ENCODE assay signal across 1 cellular context in the genomic region with DNA sequence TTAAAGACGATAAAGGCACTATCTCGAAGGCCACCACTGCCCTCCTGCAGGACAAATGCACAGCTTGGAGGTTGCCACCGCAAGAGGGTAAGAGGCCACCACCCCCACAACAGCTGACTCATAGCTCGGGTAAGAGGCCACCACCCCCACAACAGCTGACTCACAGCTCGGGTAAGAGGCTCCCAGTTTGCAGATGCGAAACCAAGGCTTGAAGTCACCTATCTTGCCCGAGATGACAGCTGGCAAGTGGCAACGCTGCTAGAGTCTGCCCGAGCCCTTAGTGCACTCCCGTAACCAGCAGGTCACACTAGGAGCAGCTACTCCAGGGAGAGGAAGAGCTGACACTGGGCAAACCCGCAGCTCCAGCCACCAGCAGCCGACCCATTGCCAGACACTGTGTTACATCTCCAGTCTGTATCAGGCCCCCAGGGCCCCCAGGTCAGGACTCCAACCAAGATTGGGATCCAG.
A peak's percentile ranks its signal among the peaks of the same experiment; 100 is the strongest.
TF ChIP-seq lines count a peak whose summit lies in the region.

No MANE protein-coding gene starts in this region.

TF ChIP-seq in K562, 482 proteins besides CTCF, POLR2A, EP300 and RAD21 (continued from another document and continues in another):
- TF ChIP-seq MGA (IDR thresholded peaks at IDR 0.05) (no peak), FOXA1 (IDR thresholded peaks at IDR 0.05; ENCODE audit: borderline replicate concordance) (no peak), SIX5 (IDR thresholded peaks at IDR 0.05; ENCODE audit: borderline replicate concordance in 1 of 2, insufficient read depth in 1 of 2, low read depth in 1 of 2, low read length in 2 of 2) (no peak), KLF16 (IDR thresholded peaks at IDR 0.05) (peak; percentile 64; the same call in 1 of the 2 replicates), ATF3 (IDR thresholded peaks at IDR 0.05) (peak; percentile 87), ATF3 (CRISPR knock-in tag; conservative IDR thresholded peaks at IDR 0.05) (no peak), FIP1L1 (IDR thresholded peaks at IDR 0.05; ENCODE audit: low read depth, low read length, poor library complexity, severe bottlenecking) (no peak), GATA2 (CRISPR knock-in tag; IDR thresholded peaks at IDR 0.05) (peak; percentile 12; the same call in 1 of the 2 replicates), E2F4 (CRISPR knock-in tag; IDR thresholded peaks at IDR 0.05; ENCODE audit: low read depth) (no peak), PTBP1 (IDR thresholded peaks at IDR 0.05; ENCODE audit: low read depth, low read length) (no peak), TAL1 (IDR thresholded peaks at IDR 0.05) (peak; percentile 14; the same call in 1 of the 2 replicates), PPARD (CRISPR knock-in tag; IDR thresholded peaks at IDR 0.05) (no peak), PHF21A (IDR thresholded peaks at IDR 0.05; ENCODE audit: borderline replicate concordance, low read depth) (no peak), CBX3 (IDR thresholded peaks at IDR 0.05; ENCODE audit: borderline replicate concordance in 1 of 2, low read length in 2 of 2) (no peak), ZBTB9 (CRISPR knock-in tag; IDR thresholded peaks at IDR 0.05) (no peak), CBFA2T2 (conservative IDR thresholded peaks at IDR 0.05) (peak; percentile 84), TEAD4 (IDR thresholded peaks at IDR 0.05; ENCODE audit: low read length) (peak; percentile 58), TEAD4 (CRISPR knock-in tag; IDR thresholded peaks at IDR 0.05; ENCODE audit: borderline replicate concordance) (no peak), ZNF184 (CRISPR knock-in tag; IDR thresholded peaks at IDR 0.05) (no peak), LARP7 (IDR thresholded peaks at IDR 0.05) (no peak), XRCC5 (IDR thresholded peaks at IDR 0.05; ENCODE audit: low read depth, low read length) (0 out of 2 replicates have a peak, but pooled peaks have one; percentile 34), RHOXF2B (CRISPR knock-in tag; conservative IDR thresholded peaks at IDR 0.05) (no peak), TGIF2 (CRISPR knock-in tag; IDR thresholded peaks at IDR 0.05) (no peak), ARID1B (IDR thresholded peaks at IDR 0.05) (peak; percentile 81)
- TF ChIP-seq, protein P1, sequence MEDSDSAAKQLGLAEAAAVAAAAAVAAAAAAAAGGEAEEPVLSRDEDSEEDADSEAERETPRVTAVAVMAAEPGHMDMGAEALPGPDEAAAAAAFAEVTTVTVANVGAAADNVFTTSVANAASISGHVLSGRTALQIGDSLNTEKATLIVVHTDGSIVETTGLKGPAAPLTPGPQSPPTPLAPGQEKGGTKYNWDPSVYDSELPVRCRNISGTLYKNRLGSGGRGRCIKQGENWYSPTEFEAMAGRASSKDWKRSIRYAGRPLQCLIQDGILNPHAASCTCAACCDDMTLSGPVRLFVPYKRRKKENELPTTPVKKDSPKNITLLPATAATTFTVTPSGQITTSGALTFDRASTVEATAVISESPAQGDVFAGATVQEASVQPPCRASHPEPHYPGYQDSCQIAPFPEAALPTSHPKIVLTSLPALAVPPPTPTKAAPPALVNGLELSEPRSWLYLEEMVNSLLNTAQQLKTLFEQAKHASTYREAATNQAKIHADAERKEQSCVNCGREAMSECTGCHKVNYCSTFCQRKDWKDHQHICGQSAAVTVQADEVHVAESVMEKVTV (CRISPR knock-in tag; IDR thresholded peaks at IDR 0.05): no peak
- TF ChIP-seq, protein P2, sequence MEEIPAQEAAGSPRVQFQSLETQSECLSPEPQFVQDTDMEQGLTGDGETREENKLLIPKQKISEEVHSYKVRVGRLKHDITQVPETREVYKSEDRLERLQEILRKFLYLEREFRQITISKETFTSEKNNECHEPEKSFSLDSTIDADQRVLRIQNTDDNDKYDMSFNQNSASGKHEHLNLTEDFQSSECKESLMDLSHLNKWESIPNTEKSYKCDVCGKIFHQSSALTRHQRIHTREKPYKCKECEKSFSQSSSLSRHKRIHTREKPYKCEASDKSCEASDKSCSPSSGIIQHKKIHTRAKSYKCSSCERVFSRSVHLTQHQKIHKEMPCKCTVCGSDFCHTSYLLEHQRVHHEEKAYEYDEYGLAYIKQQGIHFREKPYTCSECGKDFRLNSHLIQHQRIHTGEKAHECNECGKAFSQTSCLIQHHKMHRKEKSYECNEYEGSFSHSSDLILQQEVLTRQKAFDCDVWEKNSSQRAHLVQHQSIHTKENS (CRISPR knock-in tag; IDR thresholded peaks at IDR 0.05): no peak
- TF ChIP-seq, protein P3, sequence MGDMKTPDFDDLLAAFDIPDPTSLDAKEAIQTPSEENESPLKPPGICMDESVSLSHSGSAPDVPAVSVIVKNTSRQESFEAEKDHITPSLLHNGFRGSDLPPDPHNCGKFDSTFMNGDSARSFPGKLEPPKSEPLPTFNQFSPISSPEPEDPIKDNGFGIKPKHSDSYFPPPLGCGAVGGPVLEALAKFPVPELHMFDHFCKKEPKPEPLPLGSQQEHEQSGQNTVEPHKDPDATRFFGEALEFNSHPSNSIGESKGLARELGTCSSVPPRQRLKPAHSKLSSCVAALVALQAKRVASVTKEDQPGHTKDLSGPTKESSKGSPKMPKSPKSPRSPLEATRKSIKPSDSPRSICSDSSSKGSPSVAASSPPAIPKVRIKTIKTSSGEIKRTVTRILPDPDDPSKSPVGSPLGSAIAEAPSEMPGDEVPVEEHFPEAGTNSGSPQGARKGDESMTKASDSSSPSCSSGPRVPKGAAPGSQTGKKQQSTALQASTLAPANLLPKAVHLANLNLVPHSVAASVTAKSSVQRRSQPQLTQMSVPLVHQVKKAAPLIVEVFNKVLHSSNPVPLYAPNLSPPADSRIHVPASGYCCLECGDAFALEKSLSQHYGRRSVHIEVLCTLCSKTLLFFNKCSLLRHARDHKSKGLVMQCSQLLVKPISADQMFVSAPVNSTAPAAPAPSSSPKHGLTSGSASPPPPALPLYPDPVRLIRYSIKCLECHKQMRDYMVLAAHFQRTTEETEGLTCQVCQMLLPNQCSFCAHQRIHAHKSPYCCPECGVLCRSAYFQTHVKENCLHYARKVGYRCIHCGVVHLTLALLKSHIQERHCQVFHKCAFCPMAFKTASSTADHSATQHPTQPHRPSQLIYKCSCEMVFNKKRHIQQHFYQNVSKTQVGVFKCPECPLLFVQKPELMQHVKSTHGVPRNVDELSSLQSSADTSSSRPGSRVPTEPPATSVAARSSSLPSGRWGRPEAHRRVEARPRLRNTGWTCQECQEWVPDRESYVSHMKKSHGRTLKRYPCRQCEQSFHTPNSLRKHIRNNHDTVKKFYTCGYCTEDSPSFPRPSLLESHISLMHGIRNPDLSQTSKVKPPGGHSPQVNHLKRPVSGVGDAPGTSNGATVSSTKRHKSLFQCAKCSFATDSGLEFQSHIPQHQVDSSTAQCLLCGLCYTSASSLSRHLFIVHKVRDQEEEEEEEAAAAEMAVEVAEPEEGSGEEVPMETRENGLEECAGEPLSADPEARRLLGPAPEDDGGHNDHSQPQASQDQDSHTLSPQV (IDR thresholded peaks at IDR 0.05): no peak
- TF ChIP-seq, protein P4, sequence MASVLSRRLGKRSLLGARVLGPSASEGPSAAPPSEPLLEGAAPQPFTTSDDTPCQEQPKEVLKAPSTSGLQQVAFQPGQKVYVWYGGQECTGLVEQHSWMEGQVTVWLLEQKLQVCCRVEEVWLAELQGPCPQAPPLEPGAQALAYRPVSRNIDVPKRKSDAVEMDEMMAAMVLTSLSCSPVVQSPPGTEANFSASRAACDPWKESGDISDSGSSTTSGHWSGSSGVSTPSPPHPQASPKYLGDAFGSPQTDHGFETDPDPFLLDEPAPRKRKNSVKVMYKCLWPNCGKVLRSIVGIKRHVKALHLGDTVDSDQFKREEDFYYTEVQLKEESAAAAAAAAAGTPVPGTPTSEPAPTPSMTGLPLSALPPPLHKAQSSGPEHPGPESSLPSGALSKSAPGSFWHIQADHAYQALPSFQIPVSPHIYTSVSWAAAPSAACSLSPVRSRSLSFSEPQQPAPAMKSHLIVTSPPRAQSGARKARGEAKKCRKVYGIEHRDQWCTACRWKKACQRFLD (CRISPR knock-in tag; IDR thresholded peaks at IDR 0.05): peak; percentile 39; the same call in 1 of the 2 replicates
